ENCODE assay signal across 33 cellular contexts in genomic region chr14:91307046-91307445, GRCh38.
DNase-seq lines count a peak whose midpoint lies in the region; ATAC-seq and TF ChIP-seq lines count a peak whose summit lies in the region.
"Had no signal": no experiment of that assay in that cellular context is flagged by ENCODE, and none has a peak within 500 bp of the region (broad histone marks: within the 10 kb centered on the region; RNA-seq: fewer than 3 reads in every experiment).

No MANE protein-coding gene starts in this region.

- no peak overlapping the region for H2BK12ac ChIP-seq in H9 (ENCODE audit: insufficient read length, low read depth, low read length)

- no peak overlapping the region for H2BK15ac ChIP-seq in H9 (ENCODE audit: low read depth, low read length)

- H3K4ac ChIP-seq in H9 (ENCODE audit: low read depth, low read length), result no peak overlapping the region

- H3K9ac ChIP-seq in H9 (ENCODE audit: extremely low read depth, insufficient read length, low read length), result no peak overlapping the region
- H3K9ac ChIP-seq: parathyroid adenoma had no signal

- H3K9me3 ChIP-seq in H9 (ENCODE audit: control insufficient read depth, low read depth, low read length), result no peaks in the 10 kb centered on the region
- no peaks in the 10 kb centered on the region for H3K9me3 ChIP-seq in BE2C
- H3K9me3 ChIP-seq: esophagus squamous epithelium, heart right ventricle, mucosa of descending colon, Peyer's patch, stomach, uterus had no signal

- no peak overlapping the region for H2AK5ac ChIP-seq in H9 (ENCODE audit: insufficient read length, low read length)

- H4K5ac ChIP-seq in H9 (ENCODE audit: insufficient read length, low read depth, low read length), result no peak overlapping the region

- no peak overlapping the region for H3K18ac ChIP-seq in H9 (ENCODE audit: insufficient read length, low read depth, low read length)

- H2BK20ac ChIP-seq in H9 (ENCODE audit: low read depth, low read length, poor library complexity, severe bottlenecking), result no peak overlapping the region

- H3K23me2 ChIP-seq in H9 (ENCODE audit: insufficient read length, low read depth, low read length, poor library complexity, severe bottlenecking), result no peaks in the 10 kb centered on the region

- no peak overlapping the region for H3K27ac ChIP-seq in H9 (ENCODE audit: insufficient read length, low read depth, low read length)
- H3K27ac ChIP-seq: esophagus squamous epithelium, heart right ventricle, parathyroid adenoma, Peyer's patch, stomach, uterus, VCaP had no signal

- H3K4me2 ChIP-seq in H9 (ENCODE audit: insufficient read depth, insufficient read length, low read length), result no peak overlapping the region

- H3K56ac ChIP-seq in H9 (ENCODE audit: insufficient read length, low read depth, low read length), result no peak overlapping the region

- intact Hi-C loops in activated CD4-positive, alpha-beta T cell treated with anti-CD3 and anti-CD28 coated beads for 36 hours (cut with DNase I, micrococcal nuclease), result no loop called here
- intact Hi-C loops in dendritic cell treated with granulocyte-macrophage colony-stimulating factor and Interleukin-4, amounts not matched to agents 40 ng/mL and 50 ng/mL, for 4 days (cut with micrococcal nuclease), result no loop called here
- intact Hi-C loops in natural killer cell (cut with micrococcal nuclease), result no loop called here

- no peak overlapping the region for H3T11ph ChIP-seq in H9 (ENCODE audit: low read length)

- H3K4me1 ChIP-seq in H9 (ENCODE audit: insufficient read depth, low read length) (peaks cover 12% of the 10 kb centered on the region; the same call in 1 of the 2 replicates), BE2C (peaks cover 3% of the 10 kb centered on the region)
- H3K4me1 ChIP-seq: parathyroid adenoma, Peyer's patch, uterus had no signal

- no peaks in the 10 kb centered on the region for H3K27me3 Mint-ChIP-seq in activated CD4-positive, alpha-beta T cell treated with anti-CD3 and anti-CD28 coated beads for 36 hours
- H3K27me3 Mint-ChIP-seq in H9 (ENCODE audit: low read depth) (no peaks in the 10 kb centered on the region), natural killer cell (ENCODE audit: low read depth in 2 of 2) (no peaks in the 10 kb centered on the region)
- H3K27me3 Mint-ChIP-seq in dendritic cell treated with granulocyte-macrophage colony-stimulating factor and Interleukin-4, amounts not matched to agents 40 ng/mL and 50 ng/mL, for 4 days, result no peaks in the 10 kb centered on the region
- H3K27me3 Mint-ChIP-seq: activated CD4-positive, alpha-beta T cell treated with anti-CD3 and anti-CD28 coated beads, Interleukin-2, amount 10 ng/mL, durations not matched to agents 24 days and 14 days; central memory CD8-positive, alpha-beta T cell had no signal

- peak overlapping the region; percentile 14 for H3K27ac Mint-ChIP-seq in activated CD4-positive, alpha-beta T cell treated with anti-CD3 and anti-CD28 coated beads for 36 hours
- H3K27ac Mint-ChIP-seq in H9, result peak overlapping the region; percentile 9 to 96 (median 81); a peak in 5 of 7 replicates
- peak overlapping the region; percentile 2 for H3K27ac Mint-ChIP-seq in dendritic cell treated with granulocyte-macrophage colony-stimulating factor and Interleukin-4, amounts not matched to agents 40 ng/mL and 50 ng/mL, for 4 days
- H3K27ac Mint-ChIP-seq in natural killer cell, result peak overlapping the region; percentile 67 to 69
- H3K27ac Mint-ChIP-seq: HFFc6 had no signal

- H3K79me1 ChIP-seq in H9 (ENCODE audit: insufficient read depth, low read depth, low read length, poor library complexity, severe bottlenecking), result no peaks in the 10 kb centered on the region

- H3K14ac ChIP-seq in H9 (ENCODE audit: insufficient read depth, low read length), result no peak overlapping the region

- no peak overlapping the region for H3K23ac ChIP-seq in H9 (ENCODE audit: insufficient read length, low read depth, low read length)

- no peak overlapping the region for H2AFZ ChIP-seq in H9 (ENCODE audit: low read length)
- H2AFZ ChIP-seq: parathyroid adenoma had no signal

- no peak overlapping the region for H2BK5ac ChIP-seq in H9 (ENCODE audit: insufficient read length, low read length)

- H3K36me3 ChIP-seq in BE2C, result no peaks in the 10 kb centered on the region
- H3K36me3 ChIP-seq: uterus had no signal

- no peak for ATAC-seq in activated CD4-positive, alpha-beta T cell treated with anti-CD3 and anti-CD28 coated beads for 36 hours
- ATAC-seq in natural killer cell, result no peak
- ATAC-seq: heart right ventricle, mucosa of descending colon had no signal

- CTCF ChIA-PET in activated CD4-positive, alpha-beta T cell treated with anti-CD3 and anti-CD28 coated beads for 36 hours (lab: Charles Lee), result interaction anchor here (0.6 kb wide), 1 partner anchor 67 kb away, joined by 4 read pairs; no protein-coding TSS in a partner anchor

- no peak for DNase-seq in activated CD4-positive, alpha-beta T cell treated with anti-CD3 and anti-CD28 coated beads for 36 hours
- DNase-seq in activated CD4-positive, alpha-beta T cell treated with anti-CD3 and anti-CD28 coated beads, Interleukin-2, amount 50 U/mL, for 4 hours, result no peak
- DNase-seq in H9 (no peak), natural killer cell (no peak), AML-193 (lab: John Stamatoyannopoulos, UW) (no peak), BE2C (no peak)
- no peak for DNase-seq in activated CD4-positive, CD25-positive, alpha-beta regulatory T cell treated with anti-CD3 and anti-CD28 coated beads, Interleukin-2, amount 50 U/mL, for 72 hours
- DNase-seq: 8988T; activated CD4-positive, alpha-beta T cell treated with anti-CD3 and anti-CD28 coated beads, Interleukin-2, amount 10 ng/mL, durations not matched to agents 24 days and 14 days; dermis blood vessel endothelial cell; DND-41; esophagus squamous epithelium; foreskin melanocyte; GF-D8; heart right ventricle; HFFc6; kidney glomerular epithelial cell; mucosa of descending colon; NCI-H2107; NCI-H774; Peyer's patch; retina; SHP77 treated with DMSO at 0.1 percent for 48 hours; stomach; T-helper 9 cell; uterus had no signal

- H4K20me1 ChIP-seq in H9 (ENCODE audit: control insufficient read depth, insufficient read depth, insufficient read length), result no peaks in the 10 kb centered on the region

- no peak overlapping the region for H4K8ac ChIP-seq in H9 (replicated peaks; ENCODE audit: insufficient read length, low read depth, low read length)

- H3K9me3 Mint-ChIP-seq in activated CD4-positive, alpha-beta T cell treated with anti-CD3 and anti-CD28 coated beads for 36 hours (ENCODE audit: low read depth), result no peaks in the 10 kb centered on the region
- H3K9me3 Mint-ChIP-seq in H9 (no peaks in the 10 kb centered on the region), natural killer cell (no peaks in the 10 kb centered on the region)
- H3K9me3 Mint-ChIP-seq in dendritic cell treated with granulocyte-macrophage colony-stimulating factor and Interleukin-4, amounts not matched to agents 40 ng/mL and 50 ng/mL, for 4 days, result no peaks in the 10 kb centered on the region
- H3K9me3 Mint-ChIP-seq: activated CD4-positive, alpha-beta T cell treated with anti-CD3 and anti-CD28 coated beads, Interleukin-2, amount 10 ng/mL, durations not matched to agents 24 days and 14 days; central memory CD8-positive, alpha-beta T cell; HFFc6; neural crest cell had no signal

- no CpG with 5 or more reads among the region's 12 CpGs for WGBS in H9 (ENCODE audit: extremely low coverage, insufficient read length, low lambda C conversion rate)

- no peaks in the 10 kb centered on the region for H3K79me2 ChIP-seq in H9 (ENCODE audit: insufficient read depth, low read length)

- H3K4me3 Mint-ChIP-seq in activated CD4-positive, alpha-beta T cell treated with anti-CD3 and anti-CD28 coated beads for 36 hours, result no peak overlapping the region
- H3K4me3 Mint-ChIP-seq in H9 (0 out of 5 replicates have a peak overlapping the region, but pooled peaks of 1 of the 2 experiments have one; percentile 10), natural killer cell (no peak overlapping the region)
- H3K4me3 Mint-ChIP-seq in dendritic cell treated with granulocyte-macrophage colony-stimulating factor and Interleukin-4, amounts not matched to agents 40 ng/mL and 50 ng/mL, for 4 days, result no peak overlapping the region
- H3K4me3 Mint-ChIP-seq: activated CD4-positive, alpha-beta T cell treated with anti-CD3 and anti-CD28 coated beads, Interleukin-2, amount 10 ng/mL, durations not matched to agents 24 days and 14 days; CD14-positive monocyte; central memory CD8-positive, alpha-beta T cell; HFFc6; neural crest cell had no signal

- peaks cover 72% of the 10 kb centered on the region for H3K36me3 Mint-ChIP-seq in activated CD4-positive, alpha-beta T cell treated with anti-CD3 and anti-CD28 coated beads for 36 hours (ENCODE audit: low read depth)
- H3K36me3 Mint-ChIP-seq in H9 (ENCODE audit: insufficient read depth in 1 of 3, low read depth in 3 of 3) (peaks cover 40 to 70% (median 60%) of the 10 kb centered on the region in 3 experiments), natural killer cell (peaks cover 9% of the 10 kb centered on the region)
- H3K36me3 Mint-ChIP-seq in dendritic cell treated with granulocyte-macrophage colony-stimulating factor and Interleukin-4, amounts not matched to agents 40 ng/mL and 50 ng/mL, for 4 days (ENCODE audit: low read depth), result peaks cover 64% of the 10 kb centered on the region

- H3K27me3 ChIP-seq in H9 (ENCODE audit: insufficient read depth, low read length) (no peaks in the 10 kb centered on the region), BE2C (no peaks in the 10 kb centered on the region)
- H3K27me3 ChIP-seq: esophagus squamous epithelium, Peyer's patch, stomach, uterus had no signal

- POLR2A ChIA-PET in activated CD4-positive, alpha-beta T cell treated with anti-CD3 and anti-CD28 coated beads for 36 hours (lab: Charles Lee), result no interaction called here

- H2BK120ac ChIP-seq in H9 (ENCODE audit: low read depth, low read length, poor library complexity, severe bottlenecking), result no peak overlapping the region

- no peak overlapping the region for H4K91ac ChIP-seq in H9 (ENCODE audit: insufficient read length, low read depth, low read length)

- H3K4me3 ChIP-seq in BE2C (ENCODE audit: low read depth, low read length), result no peak overlapping the region
- H3K4me3 ChIP-seq: esophagus squamous epithelium, heart right ventricle, lung, mucosa of descending colon, Peyer's patch, stomach, uterus had no signal

- TF ChIP-seq CTCF in H9 (conservative IDR thresholded peaks at IDR 0.05) (no peak), natural killer cell (IDR thresholded peaks at IDR 0.05) (no peak), BE2C (IDR thresholded peaks at IDR 0.05; ENCODE audit: low read depth, low read length) (no peak)

- H3K4me1 Mint-ChIP-seq in activated CD4-positive, alpha-beta T cell treated with anti-CD3 and anti-CD28 coated beads for 36 hours, result peaks cover 44% of the 10 kb centered on the region
- H3K4me1 Mint-ChIP-seq in H9 (peaks cover 37 to 46% of the 10 kb centered on the region in 2 experiments), natural killer cell (peaks cover 23 to 29% of the 10 kb centered on the region in 2 donors)
- H3K4me1 Mint-ChIP-seq in dendritic cell treated with granulocyte-macrophage colony-stimulating factor and Interleukin-4, amounts not matched to agents 40 ng/mL and 50 ng/mL, for 4 days (ENCODE audit: low read depth), result peaks cover 16% of the 10 kb centered on the region
- H3K4me1 Mint-ChIP-seq: neural crest cell had no signal

Comparison
In these comparisons a context has a peak if more than half of its experiments do, and no peak if none do; other contexts are left out.
1. H3K27ac Mint-ChIP-seq: peak in every context shown above with its lines; median percentile 81 in H9; 68 in natural killer cell; 14 in activated CD4-positive, alpha-beta T cell treated with anti-CD3 and anti-CD28 coated beads for 36 hours; 2 in dendritic cell treated with granulocyte-macrophage colony-stimulating factor and Interleukin-4, amounts not matched to agents 40 ng/mL and 50 ng/mL, for 4 days.